ENCODE assay signal across 17 cellular contexts in genomic region chrX:136870064-136870463, GRCh38. TPM values are rescaled to one million over a fixed set of nuclear protein-coding genes. Genes with fewer than 3 reads are reported as not detected.
DNase-seq lines count a peak whose midpoint lies in the region; ATAC-seq and TF ChIP-seq lines count a peak whose summit lies in the region.
"Had no signal": no experiment of that assay in that cellular context is flagged by ENCODE, and none has a peak within 500 bp of the region (broad histone marks: within the 10 kb centered on the region; RNA-seq: fewer than 3 reads in every experiment).

No MANE protein-coding gene starts in this region.

- TF ChIP-seq CTCF in HL-60 (IDR thresholded peaks at IDR 0.05; ENCODE audit: insufficient read depth, low read length) = no peak
- TF ChIP-seq CTCF in neutrophil (IDR thresholded peaks at IDR 0.05) = no peak

- no peaks in the 10 kb centered on the region for H3K9me3 Mint-ChIP-seq in activated T-cell treated with anti-CD3 and anti-CD28 coated beads, Interleukin-2, amount 50 U/mL, for 4 hours
- no peaks in the 10 kb centered on the region for H3K9me3 Mint-ChIP-seq in activated CD8-positive, alpha-beta T cell treated with anti-CD3 and anti-CD28 coated beads, Interleukin-2, amount 10 ng/mL, durations not matched to agents 7 days and 5 days (ENCODE audit: insufficient read depth)
- H3K9me3 Mint-ChIP-seq: naive thymus-derived CD8-positive, alpha-beta T cell had no signal

- POLR2A ChIA-PET in activated CD8-positive, alpha-beta T cell treated with anti-CD3 and anti-CD28 coated beads, Interleukin-2, amount 10 ng/mL, durations not matched to agents 7 days and 5 days (lab: Charles Lee) = interaction anchor here (1.0 kb wide), 1 partner anchor 10 kb away, joined by 4 read pairs; the partner anchor contains the start of gene RBMX

- peak overlapping the region; percentile 78 for H3K27ac Mint-ChIP-seq in activated CD8-positive, alpha-beta T cell treated with anti-CD3 and anti-CD28 coated beads, Interleukin-2, amount 10 ng/mL, durations not matched to agents 7 days and 5 days

- H3K36me3 ChIP-seq in neutrophil = peaks cover 19% of the 10 kb centered on the region

- DNase-seq in activated T-cell treated with anti-CD3 and anti-CD28 coated beads, Interleukin-2, amount 50 U/mL, for 4 hours = no peak
- no peak for DNase-seq in activated T-cell treated with anti-CD3 and anti-CD28 coated beads, Interleukin-2, amount 50 U/mL, for 48 hours
- DNase-seq in HL-60 (ENCODE audit: low read depth in 1 of 2, low spot score in 1 of 2) = no peak
- no peak for DNase-seq in activated CD8-positive, alpha-beta T cell treated with anti-CD3 and anti-CD28 coated beads, Interleukin-2, amount 10 ng/mL, durations not matched to agents 7 days and 5 days
- DNase-seq in NCI-H2196 treated with DMSO at 0.1 percent for 48 hours (lab: John Stamatoyannopoulos, UW; ENCODE audit: unreplicated experiment) = no peak
- DNase-seq in NCI-H446 treated with DMSO at 0.1 percent for 48 hours (lab: John Stamatoyannopoulos, UW) = no peak
- no peak for DNase-seq in Kasumi-1 (lab: John Stamatoyannopoulos, UW)
- DNase-seq: activated CD8-positive, alpha-beta memory T cell treated with anti-CD3 and anti-CD28 coated beads, Interleukin-2, amount 50 U/mL, for 4 hours; GF-D8; HCEC 1CT; islet precursor cell; naive thymus-derived CD8-positive, alpha-beta T cell; NCI-H2029; NCI-H524; PC-3 had no signal

- peak overlapping the region; percentile 35 for H3K4me3 Mint-ChIP-seq in activated T-cell treated with anti-CD3 and anti-CD28 coated beads, Interleukin-2, amount 50 U/mL, for 4 hours
- H3K4me3 Mint-ChIP-seq in activated CD8-positive, alpha-beta T cell treated with anti-CD3 and anti-CD28 coated beads, Interleukin-2, amount 10 ng/mL, durations not matched to agents 7 days and 5 days = no peak overlapping the region

- no peak for ATAC-seq in activated T-cell treated with anti-CD3 and anti-CD28 coated beads, Interleukin-2, amount 50 U/mL, for 4 hours
- no peak for ATAC-seq in activated CD8-positive, alpha-beta T cell treated with anti-CD3 and anti-CD28 coated beads, Interleukin-2, amount 10 ng/mL, durations not matched to agents 7 days and 5 days
- ATAC-seq: naive thymus-derived CD8-positive, alpha-beta T cell; PC-3 had no signal

- H3K4me1 ChIP-seq in neutrophil (ENCODE audit: control insufficient read depth in 1 of 2, insufficient read depth in 1 of 2, low read depth in 1 of 2, low read length in 1 of 2) = peaks cover 3 to 9% of the 10 kb centered on the region in 2 experiments

- H3K36me3 Mint-ChIP-seq in activated T-cell treated with anti-CD3 and anti-CD28 coated beads, Interleukin-2, amount 50 U/mL, for 4 hours (ENCODE audit: insufficient read depth) = peaks cover 39% of the 10 kb centered on the region
- H3K36me3 Mint-ChIP-seq in activated CD8-positive, alpha-beta T cell treated with anti-CD3 and anti-CD28 coated beads, Interleukin-2, amount 10 ng/mL, durations not matched to agents 7 days and 5 days (ENCODE audit: low read depth) = peaks cover 76% of the 10 kb centered on the region

- no peaks in the 10 kb centered on the region for H3K9me3 ChIP-seq in neutrophil

- H3K4me1 Mint-ChIP-seq in activated T-cell treated with anti-CD3 and anti-CD28 coated beads, Interleukin-2, amount 50 U/mL, for 4 hours (ENCODE audit: low read depth) = peaks cover 54% of the 10 kb centered on the region
- peaks cover 40% of the 10 kb centered on the region for H3K4me1 Mint-ChIP-seq in activated CD8-positive, alpha-beta T cell treated with anti-CD3 and anti-CD28 coated beads, Interleukin-2, amount 10 ng/mL, durations not matched to agents 7 days and 5 days (ENCODE audit: low read depth)

- H3K27me3 ChIP-seq in HL-60 (ENCODE audit: insufficient read depth, poor library complexity, severe bottlenecking) (no peaks in the 10 kb centered on the region), neutrophil (no peaks in the 10 kb centered on the region)

- H3K27me3 Mint-ChIP-seq in activated T-cell treated with anti-CD3 and anti-CD28 coated beads, Interleukin-2, amount 50 U/mL, for 4 hours (ENCODE audit: low read depth) = no peaks in the 10 kb centered on the region
- H3K27me3 Mint-ChIP-seq in activated CD8-positive, alpha-beta T cell treated with anti-CD3 and anti-CD28 coated beads, Interleukin-2, amount 10 ng/mL, durations not matched to agents 7 days and 5 days (ENCODE audit: low read depth) = no peaks in the 10 kb centered on the region
- H3K27me3 Mint-ChIP-seq: naive thymus-derived CD8-positive, alpha-beta T cell had no signal

- CTCF ChIA-PET in activated CD8-positive, alpha-beta T cell treated with anti-CD3 and anti-CD28 coated beads, Interleukin-2, amount 10 ng/mL, durations not matched to agents 7 days and 5 days (lab: Charles Lee) = no interaction called here

- H3K27ac ChIP-seq in HL-60 (replicated peaks) = 0 out of 2 replicates have a peak overlapping the region, but pooled peaks have one; percentile 11
- H3K27ac ChIP-seq in neutrophil = peak overlapping the region; percentile 51
- H3K27ac ChIP-seq: VCaP had no signal

- H3K4me3 ChIP-seq in HL-60 (replicated peaks; ENCODE audit: insufficient read depth, low read length) (no peak overlapping the region), neutrophil (ENCODE audit: low read depth in 1 of 2, low read length in 1 of 2) (no peak overlapping the region)

RNA-seq across cellular contexts. Expression of gene RBMX, which starts 10.5 kb away (rescaled TPM):
- 100 to 1,000 TPM; 395 to 431 (median 415) TPM for total RNA-seq in activated T-cell treated with anti-CD3 and anti-CD28 coated beads, Interleukin-2, amount 50 U/mL, for 4 hours
- total RNA-seq in activated CD8-positive, alpha-beta T cell treated with anti-CD3 and anti-CD28 coated beads, Interleukin-2, amount 10 ng/mL, durations not matched to agents 7 days and 5 days = 100 to 1,000 TPM; 265 to 276 TPM
